Comparison of ENCODE assay signal across 1 cellular context in genomic region chr16:70656712-70657263, GRCh38.
TF ChIP-seq lines count a peak whose summit lies in the region.

No MANE protein-coding gene starts in this region.

TF ChIP-seq in SK-N-SH treated with all-trans-retinoic acid at 6 μM for 48 hours, 23 proteins besides CTCF, POLR2A, EP300 and RAD21 (continued from another document):
- TF ChIP-seq TSHZ2 (CRISPR knock-in tag; IDR thresholded peaks at IDR 0.05) (no peak), PATZ1 (CRISPR knock-in tag; IDR thresholded peaks at IDR 0.05; ENCODE audit: borderline replicate concordance) (no peak), TCF4 (CRISPR knock-in tag; IDR thresholded peaks at IDR 0.05; ENCODE audit: borderline replicate concordance) (no peak), ZNF8 (CRISPR knock-in tag; IDR thresholded peaks at IDR 0.05) (no peak), ESRRG (CRISPR knock-in tag; IDR thresholded peaks at IDR 0.05) (no peak), ZNF565 (CRISPR knock-in tag; conservative IDR thresholded peaks at IDR 0.05; ENCODE audit: low read depth) (no peak), TOX (CRISPR knock-in tag; IDR thresholded peaks at IDR 0.05; ENCODE audit: borderline replicate concordance) (no peak)
